8 cellular contexts compared by ENCODE assay signal in the genomic region with DNA sequence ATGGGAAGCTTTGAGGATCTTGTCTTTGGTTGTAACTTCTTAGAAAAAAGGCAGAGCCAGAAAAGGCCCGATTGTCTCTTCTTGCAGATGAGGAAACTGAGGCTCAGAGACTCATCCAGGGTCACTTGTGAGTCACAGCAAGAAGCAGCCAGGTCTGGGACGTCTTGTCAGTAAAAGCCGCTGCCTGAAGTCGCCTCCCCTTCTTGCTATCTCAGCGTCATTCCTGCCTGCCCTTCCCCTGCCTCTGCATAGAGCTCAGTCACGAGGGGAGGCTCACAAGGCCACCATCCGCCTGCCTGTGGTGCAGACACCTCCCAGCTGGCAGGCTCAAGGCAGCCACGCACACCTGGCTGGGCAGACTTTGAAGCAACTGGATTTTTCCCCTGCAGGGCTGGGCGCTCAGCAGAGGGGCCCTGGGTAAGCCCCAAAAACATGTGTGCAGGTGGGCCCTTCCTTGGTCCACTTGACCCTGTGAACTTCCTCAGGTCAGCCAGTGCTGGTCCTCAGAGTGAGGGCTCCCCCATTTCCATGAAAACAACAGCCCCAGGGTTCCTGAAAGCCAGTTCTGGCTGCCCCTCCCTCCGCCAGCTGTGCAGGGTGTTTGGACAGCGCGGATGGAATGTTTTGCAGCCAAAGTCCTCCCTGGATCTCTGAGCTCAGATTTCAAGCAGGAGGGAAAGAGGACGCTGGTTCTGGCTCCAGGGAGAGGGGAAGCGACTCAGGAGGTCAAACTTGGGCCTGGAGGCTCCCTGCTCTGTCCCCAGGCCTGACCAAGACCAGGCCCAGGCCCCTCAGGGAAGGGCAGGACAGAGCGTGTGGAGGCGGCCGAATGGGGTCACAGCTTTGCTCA. TPM values are rescaled to one million over a fixed set of nuclear protein-coding genes. Genes with fewer than 3 reads are reported as not detected.
DNase-seq lines count a peak whose midpoint lies in the region; ATAC-seq and TF ChIP-seq lines count a peak whose summit lies in the region.

No MANE protein-coding gene starts in this region.

- CTCF ChIA-PET in Calu3 (lab: Charles Lee): no interaction called here

- no peaks in the 10 kb centered on the region for H3K79me1 ChIP-seq in neuronal stem cell (ENCODE audit: low read depth, low read length)

- ATAC-seq in GM19023 (IDR thresholded peaks at IDR 0.05; ENCODE audit: unreplicated experiment) (no peak), HG03378 (IDR thresholded peaks at IDR 0.05; ENCODE audit: unreplicated experiment) (no peak)

- intact Hi-C loops in Calu3 (cut with micrococcal nuclease; ENCODE audit: unreplicated experiment): no loop called here

- peak overlapping the region; percentile 89 for H2BK12ac ChIP-seq in neuronal stem cell (ENCODE audit: low read length)

- no peak overlapping the region for H2BK120ac ChIP-seq in neuronal stem cell (ENCODE audit: low read depth, low read length)

- no peak overlapping the region for H4K91ac ChIP-seq in neuronal stem cell (ENCODE audit: low read depth, low read length, poor library complexity)

- no peak overlapping the region for H3K4me3 ChIP-seq in fibroblast of pulmonary artery (replicated peaks; ENCODE audit: low read depth, low read length)
- H3K4me3 ChIP-seq in neuronal stem cell (ENCODE audit: low read length in 2 of 2): no peak overlapping the region

- H3K9ac ChIP-seq in neuronal stem cell (ENCODE audit: low read depth, low read length, poor library complexity): peak overlapping the region; percentile 60

- H4K8ac ChIP-seq in neuronal stem cell (ENCODE audit: low read depth, low read length): no peak overlapping the region

- peak overlapping the region; percentile 12 for H3K14ac ChIP-seq in neuronal stem cell (ENCODE audit: low read length)

- no CpG with 5 or more reads among the region's 17 CpGs for WGBS in neuronal stem cell (ENCODE audit: extremely low coverage in 2 of 2, insufficient read length in 2 of 2, insufficient replicate concordance in 1 of 2), 2 donors

- peaks cover 0 to 24% (median 3%) of the 10 kb centered on the region in 3 experiments for H3K27me3 ChIP-seq in neuronal stem cell (ENCODE audit: control insufficient read depth in 3 of 3, insufficient read depth in 3 of 3, low read depth in 1 of 3, low read length in 3 of 3)

- DNase-seq in AG20443 (ENCODE audit: low spot score) (peak; percentile 74), SK-MEL-5 (ENCODE audit: low read depth, low spot score) (peak; percentile 60), fibroblast of pulmonary artery (ENCODE audit: low read depth) (peak; percentile 84), neuronal stem cell (ENCODE audit: low spot score) (no peak), dermis blood vessel endothelial cell (no peak), Calu3 (no peak)

- H3K27me3 Mint-ChIP-seq in Calu3 (ENCODE audit: unreplicated experiment): peaks cover 96% of the 10 kb centered on the region

- peaks cover 12 to 16% of the 10 kb centered on the region in 2 donors for H3K4me1 ChIP-seq in neuronal stem cell (ENCODE audit: control insufficient read depth in 2 of 2, insufficient read depth in 1 of 2, low read depth in 1 of 2, low read length in 2 of 2)

- H3K18ac ChIP-seq in neuronal stem cell (ENCODE audit: low read length): peak overlapping the region; percentile 73

- H3K36me3 Mint-ChIP-seq in Calu3 (ENCODE audit: insufficient read depth, unreplicated experiment): peaks cover 1% of the 10 kb centered on the region

- no peak overlapping the region for H3K4ac ChIP-seq in neuronal stem cell (ENCODE audit: low read length)

- H3K4me3 Mint-ChIP-seq in Calu3 (ENCODE audit: low read depth, unreplicated experiment): no peak overlapping the region

- H3K9me3 Mint-ChIP-seq in Calu3 (ENCODE audit: low read depth, unreplicated experiment): no peaks in the 10 kb centered on the region

- peak overlapping the region; percentile 59 for H2BK15ac ChIP-seq in neuronal stem cell (ENCODE audit: low read length)

- peak overlapping the region; percentile 76 for H2AFZ ChIP-seq in neuronal stem cell (ENCODE audit: low read length)

- no peak overlapping the region for H2AK5ac ChIP-seq in neuronal stem cell (ENCODE audit: low read depth, low read length)

- TF ChIP-seq CTCF in fibroblast of pulmonary artery (IDR thresholded peaks at IDR 0.05; ENCODE audit: low read length, missing control alignments) (no peak), Calu3 (IDR thresholded peaks at IDR 0.05; ENCODE audit: unreplicated experiment) (no peak)

- H3K27ac ChIP-seq in neuronal stem cell (replicated peaks; ENCODE audit: low read length): no peak overlapping the region

- H3K9me3 ChIP-seq in neuronal stem cell (replicated peaks in 1 of 2; ENCODE audit: control insufficient read depth in 2 of 2, insufficient read depth in 1 of 2, low read depth in 1 of 2, low read length in 2 of 2): no peaks in the 10 kb centered on the region

- H3K27ac Mint-ChIP-seq in Calu3 (ENCODE audit: unreplicated experiment): no peak overlapping the region

- no peak overlapping the region for H3K4me2 ChIP-seq in neuronal stem cell (ENCODE audit: insufficient read depth, low read length, poor library complexity, severe bottlenecking)

- in situ Hi-C loops in SK-MEL-5 (cut with HindIII; ENCODE audit: low pct_unique_long_range_greater_than_20kb, low sequenced_read_pairs): no loop called here

- BruUV-seq in Calu3 (replicated peaks; lab: Mats Ljungman, UMichigan): no TSS peak

- no peak overlapping the region for H2BK5ac ChIP-seq in neuronal stem cell (ENCODE audit: low read length)

- H3K4me1 Mint-ChIP-seq in Calu3 (ENCODE audit: low read depth, unreplicated experiment): peaks cover 8% of the 10 kb centered on the region

- peak overlapping the region; percentile 10 for H3K23ac ChIP-seq in neuronal stem cell (ENCODE audit: low read depth, low read length, poor library complexity)

- no peaks in the 10 kb centered on the region for H3K36me3 ChIP-seq in neuronal stem cell (replicated peaks in 1 of 2; ENCODE audit: control insufficient read depth in 2 of 2, insufficient read depth in 2 of 2, low read length in 2 of 2)

RNA-seq across cellular contexts. Expression of a gene that starts 6.0 kb away (rescaled TPM):
- 6.1 and 6.8 TPM in 2 replicates for total RNA-seq in SK-MEL-5 (2014; rRNA removed; shearing (Covaris generic))
- polyA plus RNA-seq in SK-MEL-5 (2015; cell fraction: cytosol; rRNA removed): 20.9 and 24.4 TPM in 2 replicates
- 6.1 and 14.8 TPM in 2 replicates for polyA plus RNA-seq in SK-MEL-5 (2015; cell fraction: nucleus; rRNA removed)
- polyA plus RNA-seq in neuronal stem cell (2013, experiment 1 of 2): 2.4 TPM
- polyA plus RNA-seq in neuronal stem cell (2013, experiment 2 of 2): 3.5 TPM
- total RNA-seq in dermis blood vessel endothelial cell: 9.0 and 9.9 TPM in 2 replicates
- 0.76 and 2.4 TPM in 2 replicates for total RNA-seq in Calu3 (2022)

RNA-seq across cellular contexts. Expression of a gene that starts 26.8 kb away (rescaled TPM):
- total RNA-seq in SK-MEL-5 (2014; rRNA removed; shearing (Covaris generic)): 47.8 and 50.6 TPM in 2 replicates
- polyA plus RNA-seq in SK-MEL-5 (2015; cell fraction: cytosol; rRNA removed): 31.0 and 38.6 TPM in 2 replicates
- polyA plus RNA-seq in SK-MEL-5 (2015; cell fraction: nucleus; rRNA removed): 686 and 695 TPM in 2 replicates
- polyA plus RNA-seq in neuronal stem cell (2013, experiment 1 of 2): 0.11 TPM
- 0.10 TPM for polyA plus RNA-seq in neuronal stem cell (2013, experiment 2 of 2)
- total RNA-seq in dermis blood vessel endothelial cell: 0.05 TPM in 1 of 2 replicates, not detected in the other
- total RNA-seq in Calu3 (2022): 0.78 and 1.1 TPM in 2 replicates

RNA-seq across cellular contexts. Expression of a gene that starts 32.0 kb away (rescaled TPM):
- 26.6 and 28.6 TPM in 2 replicates for total RNA-seq in SK-MEL-5 (2014; rRNA removed; shearing (Covaris generic))
- 24.2 and 30.0 TPM in 2 replicates for polyA plus RNA-seq in SK-MEL-5 (2015; cell fraction: cytosol; rRNA removed)
- polyA plus RNA-seq in SK-MEL-5 (2015; cell fraction: nucleus; rRNA removed): 256 and 262 TPM in 2 replicates
- polyA plus RNA-seq in neuronal stem cell (2013, experiment 1 of 2): 25.1 TPM
- 25.6 TPM for polyA plus RNA-seq in neuronal stem cell (2013, experiment 2 of 2)
- total RNA-seq in dermis blood vessel endothelial cell (128 and 242 TPM in 2 replicates), Calu3 (2022) (19.7 and 20.5 TPM in 2 replicates)

RNA-seq across cellular contexts. Expression of a gene that starts 44.0 kb away (rescaled TPM):
- total RNA-seq in SK-MEL-5 (2014; rRNA removed; shearing (Covaris generic)): 1,001 and 1,103 TPM in 2 replicates
- 4,572 and 4,628 TPM in 2 replicates for polyA plus RNA-seq in SK-MEL-5 (2015; cell fraction: cytosol; rRNA removed)
- 450 and 590 TPM in 2 replicates for polyA plus RNA-seq in SK-MEL-5 (2015; cell fraction: nucleus; rRNA removed)
- 1,611 TPM for polyA plus RNA-seq in neuronal stem cell (2013, experiment 1 of 2)
- 1,599 TPM for polyA plus RNA-seq in neuronal stem cell (2013, experiment 2 of 2)
- total RNA-seq in dermis blood vessel endothelial cell (742 and 1,944 TPM in 2 replicates), Calu3 (2022) (1,555 and 1,627 TPM in 2 replicates)

Comparison
In these comparisons a context has a peak if more than half of its experiments do, and no peak if none do; other contexts are left out.
1. DNase-seq: peak in AG20443 (single experiment), SK-MEL-5 (single experiment) and fibroblast of pulmonary artery (single experiment); none in neuronal stem cell (single experiment), dermis blood vessel endothelial cell (single experiment) and Calu3 (single experiment).
2. RNA of a gene that starts 26.8 kb away (total RNA-seq): 47.8 to 50.6 TPM in SK-MEL-5; 0.78 to 1.1 TPM in Calu3 and 0.05 TPM in dermis blood vessel endothelial cell; every median in the first group is over 10 times any median in the second.